Comparison of ENCODE assay signal across 13 cellular contexts in genomic region chr1:159913451-159914192, GRCh38. TPM values are rescaled to one million over a fixed set of nuclear protein-coding genes. Genes with fewer than 3 reads are reported as not detected.
DNase-seq lines count a peak whose midpoint lies in the region; ATAC-seq, FAIRE-seq and TF ChIP-seq lines count a peak whose summit lies in the region.
"Had no signal": no experiment of that assay in that cellular context is flagged by ENCODE, and none has a peak within 500 bp of the region (broad histone marks: within the 10 kb centered on the region; RNA-seq: fewer than 3 reads in every experiment).

No MANE protein-coding gene starts in this region.

- TF ChIP-seq CTCF in A549 (IDR thresholded peaks at IDR 0.05) (no peak), H9 (conservative IDR thresholded peaks at IDR 0.05) (no peak), body of pancreas (IDR thresholded peaks at IDR 0.05) (no peak), mucosa of descending colon (IDR thresholded peaks at IDR 0.05) (no peak)

- no peak overlapping the region for H2AFZ ChIP-seq in H9 (ENCODE audit: low read length)
- no peak overlapping the region for H2AFZ ChIP-seq in GM23248

- no peak overlapping the region for H4K5ac ChIP-seq in H9 (ENCODE audit: insufficient read length, low read depth, low read length)

- H3K4me1 Mint-ChIP-seq in H9 = peaks cover 68 to 69% of the 10 kb centered on the region in 2 experiments

- H2BK120ac ChIP-seq in H9 (ENCODE audit: low read depth, low read length, poor library complexity, severe bottlenecking) = no peak overlapping the region

- in situ Hi-C loops in GM23248 (cut with MboI) = no loop called here

- H3K79me2 ChIP-seq in H9 (ENCODE audit: insufficient read depth, low read length) = no peaks in the 10 kb centered on the region
- H3K79me2 ChIP-seq in GM23248 (ENCODE audit: insufficient read depth) = no peaks in the 10 kb centered on the region

- no peak overlapping the region for H2BK12ac ChIP-seq in H9 (ENCODE audit: insufficient read length, low read depth, low read length)

- WGBS in A549 (ENCODE audit: missing lambda C conversion rate) = 91% methylated on average over 5 of the region's 5 CpGs
- no CpG with 5 or more reads among the region's 5 CpGs for WGBS in H9 (ENCODE audit: extremely low coverage, insufficient read length, low lambda C conversion rate)
- 37 to 39% methylated on average over 5 of the region's 5 CpGs for WGBS in body of pancreas, 2 donors
- WGBS in GM23248 (ENCODE audit: low coverage in 1 of 2, low lambda C conversion rate in 2 of 2, missing lambda C conversion rate in 2 of 2), 2 experiments = 76 to 78% methylated on average over 5 of the region's 5 CpGs

- no peak overlapping the region for H2BK15ac ChIP-seq in H9 (ENCODE audit: low read depth, low read length)

- no peak for FAIRE-seq in A549 (lab: Jason Lieb, UNC)

- no peak overlapping the region for H2BK20ac ChIP-seq in H9 (ENCODE audit: low read depth, low read length, poor library complexity, severe bottlenecking)

- CTCF ChIA-PET in A549 (lab: Yijun Ruan, JAX) = interaction anchor here (1.1 to 1.4 kb wide), 4 partner anchors 11 to 115 kb away, joined by 4 to 9 read pairs (median 5); partner anchors contain the start of gene TAGLN2

- TF ChIP-seq EP300 in A549 (IDR thresholded peaks at IDR 0.05) = no peak

- peak overlapping the region; percentile 66 for H3K4me2 ChIP-seq in A549
- peak overlapping the region; percentile 27 for H3K4me2 ChIP-seq in H9 (ENCODE audit: insufficient read depth, insufficient read length, low read length)
- no peak overlapping the region for H3K4me2 ChIP-seq in GM23248 (ENCODE audit: unreplicated experiment)

- peak overlapping the region; percentile 11 to 50 (median 22); a peak in 5 of 7 replicates for H3K27ac Mint-ChIP-seq in H9

- peaks cover 0 to 14% (median 11%) of the 10 kb centered on the region in 3 experiments; a peak in 5 of 7 replicates for H3K36me3 Mint-ChIP-seq in H9 (ENCODE audit: insufficient read depth in 1 of 3, low read depth in 3 of 3)

- H3K9ac ChIP-seq in H9 (ENCODE audit: extremely low read depth, insufficient read length, low read length) (no peak overlapping the region), GM23248 (no peak overlapping the region)

- H3K9me2 ChIP-seq in GM23248 (ENCODE audit: insufficient read depth) = no peaks in the 10 kb centered on the region

- H3K56ac ChIP-seq in H9 (ENCODE audit: insufficient read length, low read depth, low read length) = no peak overlapping the region

- no peaks in the 10 kb centered on the region; a peak in 1 of 5 replicates for H3K9me3 Mint-ChIP-seq in H9

- H3T11ph ChIP-seq in H9 (ENCODE audit: low read length) = no peak overlapping the region

- peaks cover under 1 to 5% of the 10 kb centered on the region in 2 donors for H3K36me3 ChIP-seq in body of pancreas (replicated peaks in 1 of 2; ENCODE audit: insufficient read depth in 1 of 2, low read depth in 2 of 2)
- H3K36me3 ChIP-seq in mucosa of descending colon (ENCODE audit: low read depth) = no peaks in the 10 kb centered on the region
- peaks cover 6% of the 10 kb centered on the region for H3K36me3 ChIP-seq in GM23248 (ENCODE audit: low read depth)

- ATAC-seq in A549 = no peak
- peak; percentile 55 for ATAC-seq in body of pancreas
- ATAC-seq in mucosa of descending colon = peak; percentile 61
- no peak for ATAC-seq in GM19467 (IDR thresholded peaks at IDR 0.05; ENCODE audit: unreplicated experiment)
- no peak for ATAC-seq in HG02981 (IDR thresholded peaks at IDR 0.05; ENCODE audit: unreplicated experiment)
- ATAC-seq: left lobe of liver had no signal

- no peak overlapping the region for H2AK5ac ChIP-seq in H9 (ENCODE audit: insufficient read length, low read length)

- TF ChIP-seq POLR2A in A549 (IDR thresholded peaks at IDR 0.05; ENCODE audit: low read length) (no peak), body of pancreas (IDR thresholded peaks at IDR 0.05) (peak in 1 of 3 donors; percentile 14)

- no peaks in the 10 kb centered on the region for H4K20me1 ChIP-seq in H9 (ENCODE audit: control insufficient read depth, insufficient read depth, insufficient read length)
- no peaks in the 10 kb centered on the region for H4K20me1 ChIP-seq in GM23248 (ENCODE audit: insufficient read depth)

- H3K4me1 ChIP-seq in A549 (peaks cover 81% of the 10 kb centered on the region), H9 (ENCODE audit: insufficient read depth, low read length) (peaks cover 32% of the 10 kb centered on the region; the same call in 1 of the 2 replicates), body of pancreas (peaks cover 75% of the 10 kb centered on the region), mucosa of descending colon (ENCODE audit: low read depth) (peaks cover 41% of the 10 kb centered on the region), GM23248 (ENCODE audit: insufficient read depth) (peaks cover 63% of the 10 kb centered on the region)

- H3K14ac ChIP-seq in H9 (ENCODE audit: insufficient read depth, low read length) = no peak overlapping the region; the same call in 1 of the 2 replicates

- TF ChIP-seq RAD21 in A549 (conservative IDR thresholded peaks at IDR 0.05 in 1 of 2, IDR thresholded peaks at IDR 0.05 in 1 of 2) = no peak

- H3K27ac ChIP-seq in A549 = peak overlapping the region; percentile 26 to 80; a peak in 5 of 6 replicates
- no peak overlapping the region for H3K27ac ChIP-seq in H9 (ENCODE audit: insufficient read length, low read depth, low read length)
- H3K27ac ChIP-seq in body of pancreas = peak overlapping the region; percentile 53 to 79 (median 67)
- no peak overlapping the region; the same call in 1 of the 2 replicates for H3K27ac ChIP-seq in GM23248
- H3K27ac ChIP-seq: testis had no signal

- no peaks in the 10 kb centered on the region for H3K27me3 ChIP-seq in H9 (ENCODE audit: insufficient read depth, low read length)
- no peaks in the 10 kb centered on the region for H3K27me3 ChIP-seq in body of pancreas
- no peaks in the 10 kb centered on the region for H3K27me3 ChIP-seq in GM23248 (replicated peaks; ENCODE audit: insufficient read depth)
- H3K27me3 ChIP-seq: testis had no signal

- H3K9me3 ChIP-seq in A549 = no peaks in the 10 kb centered on the region
- no peaks in the 10 kb centered on the region for H3K9me3 ChIP-seq in H9 (ENCODE audit: control insufficient read depth, low read depth, low read length)
- no peaks in the 10 kb centered on the region for H3K9me3 ChIP-seq in body of pancreas
- H3K9me3 ChIP-seq in mucosa of descending colon = no peaks in the 10 kb centered on the region
- no peaks in the 10 kb centered on the region for H3K9me3 ChIP-seq in GM23248 (ENCODE audit: low read depth)
- H3K9me3 ChIP-seq: testis had no signal

- H3K23ac ChIP-seq in H9 (ENCODE audit: insufficient read length, low read depth, low read length) = no peak overlapping the region

- H3K4me3 ChIP-seq in A549 = no peak overlapping the region
- H3K4me3 ChIP-seq in body of pancreas = no peak overlapping the region
- H3K4me3 ChIP-seq in mucosa of descending colon = no peak overlapping the region
- H3K4me3 ChIP-seq in GM23248 = no peak overlapping the region
- H3K4me3 ChIP-seq: testis had no signal

- peaks cover 29% of the 10 kb centered on the region for H3F3A ChIP-seq in GM23248 (ENCODE audit: insufficient read depth)

- H4K91ac ChIP-seq in H9 (ENCODE audit: insufficient read length, low read depth, low read length) = no peak overlapping the region

- intact Hi-C loops in body of pancreas (cut with DNase I) = no loop called here
- intact Hi-C loops in mucosa of descending colon (cut with DNase I, micrococcal nuclease) = no loop called here

- no peak overlapping the region for H4K8ac ChIP-seq in H9 (replicated peaks; ENCODE audit: insufficient read length, low read depth, low read length)

- no peaks in the 10 kb centered on the region for H3K79me1 ChIP-seq in H9 (ENCODE audit: insufficient read depth, low read depth, low read length, poor library complexity, severe bottlenecking)

- no peak overlapping the region for H2BK5ac ChIP-seq in H9 (ENCODE audit: insufficient read length, low read length)

- peak in 1 of 2 experiments; percentile 30 for DNase-seq in A549 (ENCODE audit: low read depth in 1 of 2, low spot score in 1 of 2)
- DNase-seq in H9 = peak; percentile 85
- peak; percentile 61 to 86 (median 81) for DNase-seq in body of pancreas
- DNase-seq in mucosa of descending colon = peak in 1 of 3 donors; percentile 32
- DNase-seq in NCI-H187 treated with DMSO at 0.1 percent for 48 hours (lab: John Stamatoyannopoulos, UW) = no peak
- DNase-seq in GM23248 = no peak
- DNase-seq: activated gamma-delta T cell, HCEC 1CT, NCI-H1694, testis had no signal

- H3K27me3 Mint-ChIP-seq in H9 (ENCODE audit: low read depth) = no peaks in the 10 kb centered on the region

- POLR2A ChIA-PET in A549 (lab: Yijun Ruan, JAX) = interaction anchor here (1.7 kb wide), 1 partner anchor 10 kb away, joined by 5 read pairs; no protein-coding TSS in a partner anchor

- no peak overlapping the region; the same call in 1 of the 2 replicates for H3K4ac ChIP-seq in H9 (ENCODE audit: low read depth, low read length)

- H3K4me3 Mint-ChIP-seq in H9 = peak overlapping the region; percentile 5 to 29; a peak in 3 of 5 replicates

- peak overlapping the region; percentile 78 for H3K18ac ChIP-seq in H9 (ENCODE audit: insufficient read length, low read depth, low read length)

- H3K23me2 ChIP-seq in H9 (ENCODE audit: insufficient read length, low read depth, low read length, poor library complexity, severe bottlenecking) = no peaks in the 10 kb centered on the region

RNA-seq across cellular contexts. Expression of gene TAGLN2, which starts 11.7 kb away (rescaled TPM):
- polyA plus RNA-seq in A549 (2011; rRNA removed) = 533 and 536 TPM in 2 replicates
- 1,020 and 1,221 TPM in 2 replicates for polyA plus RNA-seq in A549 (2012; cell fraction: cytosol; rRNA removed)
- 1,181 and 1,326 TPM in 2 replicates for polyA plus RNA-seq in A549 (2012; cell fraction: nucleus; rRNA removed)
- polyA plus RNA-seq in A549 (2017; fragmentation: RNase III; extraction: RNeasy Plus Mini Kit Qiagen cat#74134 plus additional on column Dnase treatment) = 781 to 811 TPM (median 806 TPM) in 3 replicates
- polyA minus RNA-seq in A549 (2011; rRNA and poly(A)+ RNA removed) = 437 and 484 TPM in 2 replicates
- total RNA-seq in H9 (2021) = 76.7 and 80.5 TPM in 2 replicates
- total RNA-seq in body of pancreas = 100 to 1,000 TPM in 1 of 2 donors, 10 to 100 TPM in 1; 63.0 to 118 TPM
- total RNA-seq in mucosa of descending colon = 100 to 1,000 TPM; 137 to 296 (median 264) TPM
- total RNA-seq in GM23248 (2014; rRNA removed; shearing (Covaris generic)) = 360 and 400 TPM in 2 replicates
- polyA plus RNA-seq in GM23248 (2016; fragmentation: Nextera tagmentation; extraction: Ambion mirVana) = 692 and 713 TPM in 2 replicates

RNA-seq across cellular contexts. Expression of gene CFAP45, which starts 13.7 kb away (rescaled TPM):
- polyA plus RNA-seq in A549 (2011; rRNA removed) (0.50 and 0.67 TPM in 2 replicates), A549 (2017; fragmentation: RNase III; extraction: RNeasy Plus Mini Kit Qiagen cat#74134 plus additional on column Dnase treatment) (0.76 to 0.89 TPM (median 0.87 TPM) in 3 replicates), GM23248 (2016; fragmentation: Nextera tagmentation; extraction: Ambion mirVana) (0.34 and 0.51 TPM in 2 replicates)
- 0.31 and 0.46 TPM in 2 replicates for polyA plus RNA-seq in A549 (2012; cell fraction: cytosol; rRNA removed)
- 0.40 and 0.86 TPM in 2 replicates for polyA plus RNA-seq in A549 (2012; cell fraction: nucleus; rRNA removed)
- polyA minus RNA-seq in A549 (2011; rRNA and poly(A)+ RNA removed) = 0.39 TPM in 1 of 2 replicates, not detected in the other
- total RNA-seq in H9 (2021) (0.53 and 0.85 TPM in 2 replicates), body of pancreas (not detected), mucosa of descending colon (under 1 TPM in 2 of 3 donors, not detected in 1; 0.36 to 0.57 TPM)
- not detected in 2 replicates for total RNA-seq in GM23248 (2014; rRNA removed; shearing (Covaris generic))
- total RNA-seq: left lobe of liver had no signal

RNA-seq across cellular contexts. Expression of gene IGSF9, which starts 31.8 kb away (rescaled TPM):
- polyA plus RNA-seq in A549 (2011; rRNA removed) (0.05 and 0.06 TPM in 2 replicates), A549 (2017; fragmentation: RNase III; extraction: RNeasy Plus Mini Kit Qiagen cat#74134 plus additional on column Dnase treatment) (0.49 to 0.54 TPM (median 0.50 TPM) in 3 replicates), GM23248 (2016; fragmentation: Nextera tagmentation; extraction: Ambion mirVana) (0.13 TPM in 1 of 2 replicates, not detected in the other)
- polyA plus RNA-seq in A549 (2012; cell fraction: cytosol; rRNA removed) = 0.26 and 0.34 TPM in 2 replicates
- polyA plus RNA-seq in A549 (2012; cell fraction: nucleus; rRNA removed) = 1.0 and 1.2 TPM in 2 replicates
- polyA minus RNA-seq in A549 (2011; rRNA and poly(A)+ RNA removed) = 0.10 and 0.12 TPM in 2 replicates
- total RNA-seq in H9 (2021) (11.3 and 12.3 TPM in 2 replicates), body of pancreas (1 to 10 TPM; 2.3 to 4.9 TPM), mucosa of descending colon (10 to 100 TPM; 21.5 to 70.8 (median 25.9) TPM)
- not detected in 2 replicates for total RNA-seq in GM23248 (2014; rRNA removed; shearing (Covaris generic))

RNA-seq across cellular contexts. Expression of gene SLAMF9, which starts 40.4 kb away (rescaled TPM):
- 0.21 and 0.25 TPM in 2 replicates for polyA plus RNA-seq in A549 (2011; rRNA removed)
- polyA plus RNA-seq in A549 (2012; cell fraction: cytosol; rRNA removed) = 0.08 and 0.14 TPM in 2 replicates
- polyA plus RNA-seq in A549 (2012; cell fraction: nucleus; rRNA removed) = 0.08 and 0.27 TPM in 2 replicates
- polyA plus RNA-seq in A549 (2017; fragmentation: RNase III; extraction: RNeasy Plus Mini Kit Qiagen cat#74134 plus additional on column Dnase treatment) = 0.16 to 0.28 TPM (median 0.22 TPM) in 3 replicates
- polyA minus RNA-seq in A549 (2011; rRNA and poly(A)+ RNA removed) = 0.54 and 0.78 TPM in 2 replicates
- not detected in 2 replicates for total RNA-seq in H9 (2021)
- not detected for total RNA-seq in body of pancreas
- not detected for total RNA-seq in mucosa of descending colon
- not detected in 2 replicates for total RNA-seq in GM23248 (2014; rRNA removed; shearing (Covaris generic))
- 0.48 and 0.51 TPM in 2 replicates for polyA plus RNA-seq in GM23248 (2016; fragmentation: Nextera tagmentation; extraction: Ambion mirVana)

RNA-seq across cellular contexts. Expression of gene VSIG8, which starts 51.2 kb away (rescaled TPM):
- polyA plus RNA-seq in A549 (2011; rRNA removed) (0.04 TPM in 1 of 2 replicates, not detected in the other), A549 (2017; fragmentation: RNase III; extraction: RNeasy Plus Mini Kit Qiagen cat#74134 plus additional on column Dnase treatment) (0.05 to 0.09 TPM in 2 of 3 replicates, not detected in the other), GM23248 (2016; fragmentation: Nextera tagmentation; extraction: Ambion mirVana) (not detected in 2 replicates)
- 0.05 and 0.07 TPM in 2 replicates for polyA plus RNA-seq in A549 (2012; cell fraction: cytosol; rRNA removed)
- polyA plus RNA-seq in A549 (2012; cell fraction: nucleus; rRNA removed) = 0.14 and 0.15 TPM in 2 replicates
- not detected in 2 replicates for polyA minus RNA-seq in A549 (2011; rRNA and poly(A)+ RNA removed)
- total RNA-seq in H9 (2021) (not detected in 2 replicates), body of pancreas (not detected), mucosa of descending colon (not detected)
- total RNA-seq in GM23248 (2014; rRNA removed; shearing (Covaris generic)) = not detected in 2 replicates
- total RNA-seq: left lobe of liver had no signal

Comparison
In these comparisons a context has a peak if more than half of its experiments do, and no peak if none do; other contexts are left out.
1. ATAC-seq: peak in body of pancreas (single experiment) and mucosa of descending colon (single experiment); none in A549 (0 of 2), GM19467 (single experiment) and HG02981 (single experiment).
2. DNase-seq: peak in H9 (single experiment) and body of pancreas (4 of 4); none in NCI-H187 treated with DMSO at 0.1 percent for 48 hours (single experiment) and GM23248 (single experiment).
3. H3K27ac ChIP-seq: peak in A549 (2 of 2) and body of pancreas (4 of 4); none in H9 (single experiment) and GM23248 (single experiment).